ENCODE assay signal across 25 cellular contexts in genomic region chr5:76007904-76008303, GRCh38.
"Had no signal": no experiment of that assay in that cellular context is flagged by ENCODE, and none has a peak within 500 bp of the region (broad histone marks: within the 10 kb centered on the region; RNA-seq: fewer than 3 reads in every experiment).

No MANE protein-coding gene starts in this region.

- H3K27ac ChIP-seq: brain microvascular endothelial cell, SJCRH30, SK-N-MC had no signal

- DNase-seq: activated CD4-positive, alpha-beta memory T cell treated with anti-CD3 and anti-CD28 coated beads, Interleukin-2, amount 10 ng/mL, durations not matched to agents 7 days and 5 days; activated CD4-positive, alpha-beta T cell treated with anti-CD3 and anti-CD28 coated beads for 36 hours; activated CD8-positive, alpha-beta memory T cell treated with anti-CD3 and anti-CD28 coated beads for 24 hours; activated CD8-positive, alpha-beta memory T cell treated with anti-CD3 and anti-CD28 coated beads, Interleukin-2, amount 10 ng/mL, durations not matched to agents 7 days and 5 days; activated CD8-positive, alpha-beta memory T cell treated with anti-CD3 and anti-CD28 coated beads, Interleukin-2, amount 50 U/mL, for 48 hours; activated effector memory CD4-positive, alpha-beta T cell treated with Interleukin-2 at 50 U/mL for 16 hours; activated naive CD4-positive, alpha-beta T cell; activated naive CD4-positive, alpha-beta T cell treated with anti-CD3 and anti-CD28 coated beads, Interleukin-2, amount 50 U/mL, for 16 hours; activated naive CD8-positive, alpha-beta T cell treated with anti-CD3 and anti-CD28 coated beads for 36 hours; activated T-cell treated with anti-CD3 and anti-CD28 coated beads, Interleukin-2, amount 50 U/mL, for 48 hours; amniotic stem cell; aorta; brain microvascular endothelial cell; central memory CD4-positive, alpha-beta T cell; NCI-H1105; NCI-H1417 treated with DMSO at 0.1 percent for 48 hours; NCI-H187 treated with DMSO at 0.1 percent for 48 hours; NCI-H2081 treated with DMSO at 0.1 percent for 48 hours; NCI-H226; NCI-H446 treated with DMSO at 0.1 percent for 48 hours; NCI-H524; SHP77; SJCRH30 had no signal

- H3K27me3 ChIP-seq: brain microvascular endothelial cell had no signal

- H3K36me3 ChIP-seq: brain microvascular endothelial cell, SJCRH30 had no signal

- H3K4me3 ChIP-seq: SJCRH30, SK-N-MC had no signal

- H3K4me1 ChIP-seq: SJCRH30 had no signal

- FAIRE-seq: colon had no signal

- H3K9me3 ChIP-seq: SJCRH30 had no signal
